ENCODE assay signal across 9 cellular contexts in genomic region chr1:209202826-209203439, GRCh38.
DNase-seq lines count a peak whose midpoint lies in the region; ATAC-seq, FAIRE-seq and TF ChIP-seq lines count a peak whose summit lies in the region.
"Had no signal": no experiment of that assay in that cellular context is flagged by ENCODE, and none has a peak within 500 bp of the region (broad histone marks: within the 10 kb centered on the region; RNA-seq: fewer than 3 reads in every experiment).

No MANE protein-coding gene starts in this region.

- TF ChIP-seq POLR2A in endothelial cell of umbilical vein (IDR thresholded peaks at IDR 0.05; ENCODE audit: low read depth, low read length): no peak

- no peaks in the 10 kb centered on the region for H3K4me1 Mint-ChIP-seq in activated naive CD4-positive, alpha-beta T cell treated with anti-CD3 and anti-CD28 coated beads, Interleukin-2, amount 10 ng/mL, durations not matched to agents 7 days and 5 days

- peak in 3 of 4 donors; percentile 44 to 71 (median 59) for ATAC-seq in pancreas

- no peaks in the 10 kb centered on the region for H3K79me2 ChIP-seq in PC-9 (ENCODE audit: low read depth)
- no peaks in the 10 kb centered on the region for H3K79me2 ChIP-seq in endothelial cell of umbilical vein (ENCODE audit: control insufficient read depth, insufficient read depth, low read length)

- no peaks in the 10 kb centered on the region for H3F3A ChIP-seq in PC-9 (ENCODE audit: insufficient read depth, low read depth)

- H3K27me3 Mint-ChIP-seq in activated naive CD4-positive, alpha-beta T cell treated with anti-CD3 and anti-CD28 coated beads, Interleukin-2, amount 10 ng/mL, durations not matched to agents 7 days and 5 days: peaks cover 31% of the 10 kb centered on the region

- intact Hi-C loops in PC-9 (cut with micrococcal nuclease; ENCODE audit: unreplicated experiment): loop anchor here (1.0 kb wide), 3 partner anchors 151 to 287 kb away; no protein-coding TSS in a partner anchor
- intact Hi-C loops in endothelial cell of umbilical vein (cut with micrococcal nuclease): loop anchor here (1.0 to 10.0 kb wide), 3 partner anchors 149 to 958 kb away; partner anchors contain the start of gene PLXNA2
- intact Hi-C loops in pancreas (cut with DNase I): loop anchor here in 2 of 3 donors (5.0 to 10.0 kb wide), 3 partner anchors 359 to 548 kb away; no protein-coding TSS in a partner anchor

- DNase-seq in EH (ENCODE audit: low read depth) (peak; percentile 64), HT1080 (ENCODE audit: low read depth) (peak; percentile 46), PC-9 (peak; percentile 17 to 50), endothelial cell of umbilical vein (ENCODE audit: low read depth, low spot score) (peak; percentile 37), pancreas (peak in 1 of 6 donors; percentile 27)
- no peak for DNase-seq in activated CD8-positive, alpha-beta memory T cell treated with anti-CD3 and anti-CD28 coated beads, Interleukin-2, amount 50 U/mL, for 48 hours
- no peak for DNase-seq in activated CD4-positive, CD25-positive, alpha-beta regulatory T cell (lab: John Stamatoyannopoulos, UW)
- no peak for DNase-seq in activated naive CD4-positive, alpha-beta T cell treated with anti-CD3 and anti-CD28 coated beads, Interleukin-2, amount 10 ng/mL, durations not matched to agents 7 days and 5 days

- H3K36me3 Mint-ChIP-seq in activated naive CD4-positive, alpha-beta T cell treated with anti-CD3 and anti-CD28 coated beads, Interleukin-2, amount 10 ng/mL, durations not matched to agents 7 days and 5 days: no peaks in the 10 kb centered on the region

- BruUV-seq in PC-9 (replicated peaks; lab: Mats Ljungman, UMichigan) (no TSS peak), endothelial cell of umbilical vein (replicated peaks; lab: Mats Ljungman, UMichigan) (no TSS peak)

- TF ChIP-seq CTCF in PC-9 (conservative IDR thresholded peaks at IDR 0.05) (peak; percentile 85), endothelial cell of umbilical vein (IDR thresholded peaks at IDR 0.05; ENCODE audit: extremely low read depth in 1 of 2, insufficient read depth in 1 of 2, low read depth in 1 of 2, low read length in 2 of 2) (peak; percentile 63 to 66), pancreas (IDR thresholded peaks at IDR 0.05) (peak; percentile 58 to 67 (median 66))

- H2AFZ ChIP-seq in PC-9 (no peak overlapping the region), endothelial cell of umbilical vein (ENCODE audit: low read depth, low read length) (no peak overlapping the region)

- dilution Hi-C loops in endothelial cell of umbilical vein (cut with MboI; ENCODE audit: extremely low pct_ligation_motif_present, low sequenced_read_pairs): no loop called here

- H3K9me3 Mint-ChIP-seq in activated naive CD4-positive, alpha-beta T cell treated with anti-CD3 and anti-CD28 coated beads, Interleukin-2, amount 10 ng/mL, durations not matched to agents 7 days and 5 days: no peaks in the 10 kb centered on the region

- no peaks in the 10 kb centered on the region for H4K20me1 ChIP-seq in PC-9 (ENCODE audit: insufficient read depth)
- H4K20me1 ChIP-seq in endothelial cell of umbilical vein (replicated peaks; ENCODE audit: control insufficient read depth, extremely low read depth, insufficient read depth, low read length): no peaks in the 10 kb centered on the region

- no peak overlapping the region for H3K4me3 ChIP-seq in PC-9
- H3K4me3 ChIP-seq in endothelial cell of umbilical vein (replicated peaks in 1 of 3; ENCODE audit: insufficient read depth in 1 of 3, low read depth in 1 of 3, low read length in 3 of 3): no peak overlapping the region
- H3K4me3 ChIP-seq in pancreas: no peak overlapping the region
- H3K4me3 ChIP-seq: skin epidermis had no signal

- no peaks in the 10 kb centered on the region for H3K9me1 ChIP-seq in endothelial cell of umbilical vein (replicated peaks; ENCODE audit: control insufficient read depth, extremely low read depth, insufficient read depth, low read length)

- H3K4me3 Mint-ChIP-seq in activated naive CD4-positive, alpha-beta T cell treated with anti-CD3 and anti-CD28 coated beads, Interleukin-2, amount 10 ng/mL, durations not matched to agents 7 days and 5 days: no peak overlapping the region

- H3K4me2 ChIP-seq in PC-9: no peak overlapping the region
- H3K4me2 ChIP-seq in endothelial cell of umbilical vein (ENCODE audit: insufficient read depth, low read length): no peak overlapping the region

- H3K27me3 ChIP-seq in PC-9 (ENCODE audit: insufficient read depth, low read depth) (no peaks in the 10 kb centered on the region), endothelial cell of umbilical vein (ENCODE audit: control insufficient read depth in 2 of 2, insufficient read depth in 2 of 2, low read length in 2 of 2) (peaks cover 5 to 6% of the 10 kb centered on the region in 2 experiments), pancreas (peaks cover 0 to 3% (median 0%) of the 10 kb centered on the region in 4 donors)

- no peaks in the 10 kb centered on the region for H3K36me3 ChIP-seq in PC-9 (ENCODE audit: low read depth)
- no peaks in the 10 kb centered on the region for H3K36me3 ChIP-seq in endothelial cell of umbilical vein (ENCODE audit: control insufficient read depth in 2 of 2, extremely low read depth in 1 of 2, insufficient read depth in 2 of 2, low read length in 2 of 2)
- no peaks in the 10 kb centered on the region for H3K36me3 ChIP-seq in pancreas

- FAIRE-seq in endothelial cell of umbilical vein (lab: Jason Lieb, UNC) (peak; percentile 55), pancreas (lab: Jason Lieb, UNC) (no peak)

- H3K9me3 ChIP-seq in PC-9 (ENCODE audit: insufficient read depth, low read depth): no peaks in the 10 kb centered on the region
- H3K9me3 ChIP-seq in endothelial cell of umbilical vein (replicated peaks; ENCODE audit: control insufficient read depth, insufficient read depth, low read length): no peaks in the 10 kb centered on the region
- no peaks in the 10 kb centered on the region for H3K9me3 ChIP-seq in pancreas

- WGBS in pancreas, 2 donors: 0 to 1% methylated on average over 4 of the region's 4 CpGs

- H3K9ac ChIP-seq in endothelial cell of umbilical vein (replicated peaks; ENCODE audit: extremely low read depth, insufficient read depth, low read length): no peak overlapping the region

- no peak overlapping the region for H3K27ac ChIP-seq in PC-9
- H3K27ac ChIP-seq in endothelial cell of umbilical vein (ENCODE audit: insufficient read depth, low read depth, low read length): no peak overlapping the region
- H3K27ac ChIP-seq in pancreas: no peak overlapping the region
- H3K27ac ChIP-seq: skin epidermis had no signal

- CTCF ChIA-PET in PC-9 (lab: Charles Lee): interaction anchor here (0.7 to 1.1 kb wide), 3 partner anchors 178 to 232 kb away, joined by 3 to 4 read pairs (median 3); no protein-coding TSS in a partner anchor
- CTCF ChIA-PET in endothelial cell of umbilical vein (lab: Charles Lee): interaction anchor here (0.7 to 3.7 kb wide), 14 partner anchors 9 to 550 kb away, joined by 3 to 46 read pairs (median 3); no protein-coding TSS in a partner anchor
- CTCF ChIA-PET in activated naive CD4-positive, alpha-beta T cell treated with anti-CD3 and anti-CD28 coated beads, Interleukin-2, amount 10 ng/mL, durations not matched to agents 7 days and 5 days (lab: Charles Lee): interaction anchor here (1.0 to 3.2 kb wide), 5 partner anchors 15 to 364 kb away, joined by 3 to 17 read pairs (median 3); no protein-coding TSS in a partner anchor

- H3K9me2 ChIP-seq in PC-9 (ENCODE audit: insufficient read depth): no peaks in the 10 kb centered on the region

- POLR2A ChIA-PET in PC-9 (lab: Charles Lee; ENCODE audit: unreplicated experiment) (interaction anchor here (0.6 kb wide), 1 partner anchor 213 kb away, joined by 3 read pairs; no protein-coding TSS in a partner anchor), endothelial cell of umbilical vein (lab: Charles Lee) (interaction anchor here (0.6 kb wide), 1 partner anchor 363 kb away, joined by 3 read pairs; no protein-coding TSS in a partner anchor)

- H3K4me1 ChIP-seq in PC-9 (replicated peaks; ENCODE audit: insufficient read depth) (no peaks in the 10 kb centered on the region), endothelial cell of umbilical vein (ENCODE audit: control insufficient read depth, extremely low read depth, insufficient read depth, low read length) (no peaks in the 10 kb centered on the region), pancreas (no peaks in the 10 kb centered on the region)

- H3K27ac Mint-ChIP-seq in activated naive CD4-positive, alpha-beta T cell treated with anti-CD3 and anti-CD28 coated beads, Interleukin-2, amount 10 ng/mL, durations not matched to agents 7 days and 5 days: no peak overlapping the region

TF ChIP-seq in endothelial cell of umbilical vein, 7 proteins besides CTCF, POLR2A, EP300 and RAD21:
- no peak for TF ChIP-seq FOS (IDR thresholded peaks at IDR 0.05; ENCODE audit: borderline replicate concordance, insufficient read depth, low read length)
- TF ChIP-seq MYC (IDR thresholded peaks at IDR 0.05; ENCODE audit: low read depth, low read length): no peak
- no peak for TF ChIP-seq POLR2AphosphoS5 (IDR thresholded peaks at IDR 0.05; ENCODE audit: insufficient read depth, low read depth, low read length)
- no peak for TF ChIP-seq GATA2 (IDR thresholded peaks at IDR 0.05; ENCODE audit: insufficient read depth, insufficient read length, low read depth, low read length)
- no peak for TF ChIP-seq MAX (IDR thresholded peaks at IDR 0.05; ENCODE audit: insufficient read depth, insufficient read length)

Comparison
In these comparisons a context has a peak if more than half of its experiments do, and no peak if none do; other contexts are left out.
1. DNase-seq: peak in EH (single experiment), HT1080 (single experiment), PC-9 (2 of 2) and endothelial cell of umbilical vein (single experiment); none in activated CD8-positive, alpha-beta memory T cell treated with anti-CD3 and anti-CD28 coated beads, Interleukin-2, amount 50 U/mL, for 48 hours (single experiment), activated CD4-positive, CD25-positive, alpha-beta regulatory T cell (0 of 4) and activated naive CD4-positive, alpha-beta T cell treated with anti-CD3 and anti-CD28 coated beads, Interleukin-2, amount 10 ng/mL, durations not matched to agents 7 days and 5 days (single experiment).
2. Peak in every context shown above with its lines, with median percentiles within 50 percentile points of each other: CTCF ChIP-seq.